19 cellular contexts compared by ENCODE assay signal in the genomic region with DNA sequence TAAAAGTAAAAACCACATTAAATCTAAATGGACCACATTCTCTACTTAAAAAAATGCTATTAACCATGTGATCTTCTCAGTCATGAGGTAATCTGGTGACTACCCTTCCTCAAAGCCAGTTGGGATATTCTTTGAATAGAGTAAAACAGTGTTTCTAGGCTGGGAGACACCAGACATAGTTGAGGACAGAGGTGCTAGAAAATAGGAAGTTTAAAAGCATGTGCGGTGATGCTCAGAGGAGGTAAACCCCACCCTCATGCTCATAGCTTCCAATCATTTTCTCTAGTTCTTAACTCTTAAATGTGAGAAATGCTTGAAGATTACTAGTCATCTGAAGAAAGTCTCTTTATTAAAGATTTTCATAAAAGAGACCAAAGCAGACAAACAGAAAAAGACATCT.
"Had no signal": no experiment of that assay in that cellular context is flagged by ENCODE, and none has a peak within 500 bp of the region (broad histone marks: within the 10 kb centered on the region; RNA-seq: fewer than 3 reads in every experiment).

No MANE protein-coding gene starts in this region.

- H3K9me3 Mint-ChIP-seq: activated naive CD4-positive, alpha-beta T cell treated with anti-CD3 and anti-CD28 coated beads, Interleukin-2, amount 10 ng/mL, durations not matched to agents 7 days and 5 days; activated T-helper 1 cell treated with anti-CD3 and anti-CD28 coated beads, Interleukin-12 subunit alpha, Interleukin-12 subunit beta, Interleukin-2, Interleukin-4 antibody, amounts not matched to agents 30 ng/mL and 10 ng/mL and 1 ng/mL, durations not matched to agents 14 hours and 24 hours and 36 hours; neural crest cell had no signal

- H3K4me3 ChIP-seq: body of pancreas, coronary artery, esophagus muscularis mucosa, prostate gland, skin epidermis, testis had no signal

- H3K9me3 ChIP-seq: body of pancreas, esophagus muscularis mucosa, prostate gland, testis had no signal

- H3K27ac ChIP-seq: body of pancreas, coronary artery, esophagus muscularis mucosa, prostate gland, skin epidermis, testis had no signal

- H3K4me1 ChIP-seq: body of pancreas, esophagus muscularis mucosa, prostate gland, testis had no signal

- DNase-seq: activated CD4-positive, alpha-beta T cell treated with anti-CD3 and anti-CD28 coated beads, Interleukin-2, amount 50 U/mL, for 4 hours; activated CD4-positive, CD25-positive, alpha-beta regulatory T cell; activated naive CD4-positive, alpha-beta T cell treated with anti-CD3 and anti-CD28 coated beads, Interleukin-2, amount 10 ng/mL, durations not matched to agents 7 days and 5 days; amygdala; body of pancreas; central memory CD4-positive, alpha-beta T cell; effector CD4-positive, alpha-beta T cell; mesendoderm; right cardiac atrium; stimulated activated CD4-positive, alpha-beta T cell treated with anti-CD3 and anti-CD28 coated beads, Interleukin-15, amount 100 ng/mL, for 24 hours; stimulated activated CD4-positive, alpha-beta T cell treated with anti-CD3 and anti-CD28 coated beads, Interleukin-4, amount 100 ng/mL, for 24 hours; stimulated activated naive CD8-positive, alpha-beta T cell treated with anti-CD3 and anti-CD28 coated beads, Interleukin-15, Interleukin-2, amounts not matched to agents 100 U/mL and 50 U/mL, for 24 hours; testis had no signal

- H3K36me3 ChIP-seq: prostate gland had no signal

- H3K27me3 ChIP-seq: body of pancreas, esophagus muscularis mucosa, testis had no signal

- H3K4me1 Mint-ChIP-seq: activated naive CD4-positive, alpha-beta T cell treated with anti-CD3 and anti-CD28 coated beads, Interleukin-2, amount 10 ng/mL, durations not matched to agents 7 days and 5 days had no signal

- ATAC-seq: body of pancreas; right cardiac atrium; stimulated activated naive CD8-positive, alpha-beta T cell treated with anti-CD3 and anti-CD28 coated beads, Interleukin-15, Interleukin-2, amounts not matched to agents 100 U/mL and 50 U/mL, for 24 hours had no signal

- H3K27me3 Mint-ChIP-seq: activated naive CD4-positive, alpha-beta T cell treated with anti-CD3 and anti-CD28 coated beads, Interleukin-2, amount 10 ng/mL, durations not matched to agents 7 days and 5 days had no signal

- H3K27ac Mint-ChIP-seq: activated naive CD4-positive, alpha-beta T cell treated with anti-CD3 and anti-CD28 coated beads, Interleukin-2, amount 10 ng/mL, durations not matched to agents 7 days and 5 days; activated T-helper 1 cell treated with anti-CD3 and anti-CD28 coated beads, Interleukin-12 subunit alpha, Interleukin-12 subunit beta, Interleukin-2, Interleukin-4 antibody, amounts not matched to agents 30 ng/mL and 10 ng/mL and 1 ng/mL, durations not matched to agents 14 hours and 24 hours and 36 hours had no signal

- H3K4me3 Mint-ChIP-seq: activated naive CD4-positive, alpha-beta T cell treated with anti-CD3 and anti-CD28 coated beads, Interleukin-2, amount 10 ng/mL, durations not matched to agents 7 days and 5 days; activated T-helper 1 cell treated with anti-CD3 and anti-CD28 coated beads, Interleukin-12 subunit alpha, Interleukin-12 subunit beta, Interleukin-2, Interleukin-4 antibody, amounts not matched to agents 30 ng/mL and 10 ng/mL and 1 ng/mL, durations not matched to agents 14 hours and 24 hours and 36 hours; neural crest cell had no signal
